ENCODE assay signal across 8 cellular contexts in genomic region chr17:1516403-1517161, GRCh38. TPM values are rescaled to one million over a fixed set of nuclear protein-coding genes. Genes with fewer than 3 reads are reported as not detected.
DNase-seq lines count a peak whose midpoint lies in the region; TF ChIP-seq lines count a peak whose summit lies in the region.

INPP5K (minus strand) TSS chr17:1516612; CDS start chr17:1516499, 113 bp downstream.

- no peaks in the 10 kb centered on the region for H3K9me3 Mint-ChIP-seq in neural crest cell

- H3K9ac ChIP-seq in MM.1S (ENCODE audit: low read length): peak within 1 kb of the TSS; percentile 84
- H3K9ac ChIP-seq in stomach smooth muscle (ENCODE audit: low read length in 2 of 2): peak within 1 kb of the TSS; percentile 87 to 94

- in situ Hi-C loops in HAP-1 (cut with MboI; ENCODE audit: low sequenced_read_pairs): no loop called here

- H3K27me3 Mint-ChIP-seq in neural crest cell (ENCODE audit: low read depth): no peaks in the 10 kb centered on the region

- no peaks in the 10 kb centered on the region for H4K20me1 ChIP-seq in MM.1S (ENCODE audit: insufficient read depth, low read length)

- TF ChIP-seq CTCF in MM.1S (IDR thresholded peaks at IDR 0.05; ENCODE audit: low read length) (no peak), fibroblast of villous mesenchyme (IDR thresholded peaks at IDR 0.05; ENCODE audit: insufficient read depth, low read depth, low read length) (no peak), neural crest cell (conservative IDR thresholded peaks at IDR 0.05) (no peak)

- peak within 1 kb of the TSS; percentile 94 for H2AFZ ChIP-seq in MM.1S (ENCODE audit: low read length)

- H3K36me3 ChIP-seq in HAP-1 (replicated peaks): peaks cover 34% of the 10 kb centered on the region
- H3K36me3 ChIP-seq in MM.1S (replicated peaks; ENCODE audit: insufficient read depth, low read length): no peaks in the 10 kb centered on the region
- H3K36me3 ChIP-seq in stomach smooth muscle (ENCODE audit: control insufficient read depth in 2 of 2, insufficient read depth in 2 of 2, low read length in 2 of 2): peaks cover 19 to 21% of the 10 kb centered on the region in 2 donors

- H3K9me2 ChIP-seq in MM.1S (replicated peaks; ENCODE audit: insufficient read depth, low read length): no peaks in the 10 kb centered on the region

- H3K36me3 Mint-ChIP-seq in neural crest cell (ENCODE audit: low read depth): no peaks in the 10 kb centered on the region

- H3K9me3 ChIP-seq in HAP-1: no peaks in the 10 kb centered on the region
- H3K9me3 ChIP-seq in MM.1S (replicated peaks; ENCODE audit: insufficient read depth, low read length): no peaks in the 10 kb centered on the region
- H3K9me3 ChIP-seq in stomach smooth muscle (ENCODE audit: control insufficient read depth in 2 of 2, low read length in 2 of 2): no peaks in the 10 kb centered on the region

- DNase-seq in GDM1 (lab: John Stamatoyannopoulos, UW): peak; percentile 98
- DNase-seq in HAP-1 (ENCODE audit: low spot score in 2 of 2): peak; percentile 97
- peak; percentile 98 for DNase-seq in MM.1S
- peak; percentile 72 for DNase-seq in SIG-M5 (lab: John Stamatoyannopoulos, UW)
- DNase-seq in activated gamma-delta T cell treated with Interleukin-2 at 50 U/mL for 16 hours: peak; percentile 97
- peak; percentile 99 for DNase-seq in fibroblast of villous mesenchyme (ENCODE audit: low read depth)
- DNase-seq in neural crest cell (ENCODE audit: low read depth, low spot score): peak; percentile 93

- H3K4me1 Mint-ChIP-seq in neural crest cell: peaks cover 14% of the 10 kb centered on the region

- H3K4me2 ChIP-seq in MM.1S (ENCODE audit: low read depth, low read length): peak within 1 kb of the TSS; percentile 87

- H3K27ac ChIP-seq in MM.1S (ENCODE audit: low read length) (peak within 1 kb of the TSS; percentile 54; the same call in 1 of the 2 replicates), stomach smooth muscle (ENCODE audit: low read length) (peak within 1 kb of the TSS; percentile 90)

- H3K79me2 ChIP-seq in MM.1S (ENCODE audit: low read length): peaks cover 32% of the 10 kb centered on the region

- H3K4me1 ChIP-seq in HAP-1 (peaks cover 4% of the 10 kb centered on the region; the same call in 1 of the 2 replicates), MM.1S (ENCODE audit: low read length) (peaks cover 6% of the 10 kb centered on the region), stomach smooth muscle (ENCODE audit: control insufficient read depth, insufficient read depth, low read length) (peaks cover 45% of the 10 kb centered on the region)

- H3K27me3 ChIP-seq in HAP-1 (ENCODE audit: low read depth): no peaks in the 10 kb centered on the region
- H3K27me3 ChIP-seq in MM.1S (replicated peaks; ENCODE audit: insufficient read depth, low read length): no peaks in the 10 kb centered on the region
- no peaks in the 10 kb centered on the region for H3K27me3 ChIP-seq in stomach smooth muscle (ENCODE audit: control insufficient read depth in 1 of 2, insufficient read depth in 2 of 2, low read length in 2 of 2)

- H3K4me3 Mint-ChIP-seq in neural crest cell: peak within 1 kb of the TSS; percentile 84

- H3K4me3 ChIP-seq in HAP-1 (peak within 1 kb of the TSS; percentile 97), MM.1S (ENCODE audit: low read length) (peak within 1 kb of the TSS; percentile 92), fibroblast of villous mesenchyme (ENCODE audit: low read depth, low read length) (peak within 1 kb of the TSS; percentile 93), stomach smooth muscle (ENCODE audit: low read length in 2 of 2) (peak within 1 kb of the TSS; percentile 94)

- peaks cover 15% of the 10 kb centered on the region for H3F3A ChIP-seq in MM.1S (ENCODE audit: insufficient read depth, low read length)

- H3K27ac Mint-ChIP-seq in neural crest cell (ENCODE audit: unreplicated experiment): peak within 1 kb of the TSS; percentile 88

RNA-seq across cellular contexts. Expression of gene INPP5K, which starts in this region (rescaled TPM):
- total RNA-seq in fibroblast of villous mesenchyme (19.9 and 23.5 TPM in 2 replicates), neural crest cell (19.4 and 20.0 TPM in 2 replicates)

Comparison
In these comparisons a context has a peak if more than half of its experiments do, and no peak if none do; other contexts are left out.
1. Peak in every context shown above with its lines: DNase-seq, H3K4me3 ChIP-seq and H3K27ac ChIP-seq.